ENCODE assay signal across 8 cellular contexts in the genomic region with DNA sequence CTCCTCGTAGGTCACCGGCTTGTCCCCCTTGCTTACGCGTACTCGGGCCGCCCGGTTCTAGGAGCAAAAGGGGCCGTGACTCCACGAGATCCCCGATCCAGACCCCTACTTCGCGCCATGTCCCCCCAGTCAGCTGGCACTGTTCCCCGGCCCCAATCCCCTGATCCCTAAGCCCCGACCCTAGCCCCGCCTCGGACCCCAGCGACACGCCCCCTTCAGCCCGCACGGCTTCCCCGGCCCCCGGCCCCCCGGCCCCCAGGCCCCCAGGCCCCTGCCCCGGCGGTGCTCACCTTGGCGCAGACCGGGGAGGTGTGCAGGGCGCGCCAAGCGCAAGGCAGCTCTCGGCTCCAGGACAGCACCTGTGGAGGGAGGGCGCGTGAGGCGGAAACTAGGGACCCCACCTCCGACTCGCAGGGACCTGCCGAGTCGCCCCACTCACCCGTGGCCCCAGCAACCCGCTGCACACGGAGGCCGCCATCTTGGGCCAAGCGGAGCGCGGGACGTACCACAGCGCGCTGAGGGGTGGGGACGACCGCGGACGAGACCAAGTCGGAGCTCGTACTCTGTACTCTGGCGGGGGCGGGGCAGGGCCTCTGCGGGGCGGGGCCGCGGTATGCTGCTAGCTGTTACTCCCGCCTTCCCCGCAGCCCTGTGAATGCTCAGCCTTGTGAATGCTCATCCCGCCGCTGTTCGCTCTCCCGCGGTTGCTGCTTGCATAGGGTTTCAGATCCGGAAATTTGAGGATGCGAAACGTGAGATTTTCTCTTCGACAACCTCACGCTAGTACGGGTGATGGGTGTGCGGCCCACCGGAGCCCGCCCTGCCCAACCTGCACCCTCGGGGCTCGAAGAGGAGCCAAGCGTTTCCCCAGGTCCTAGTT. TPM values are rescaled to one million over a fixed set of nuclear protein-coding genes. Genes with fewer than 3 reads are reported as not detected.
A peak's percentile ranks its signal among the peaks of the same experiment; 100 is the strongest.
DNase-seq lines count a peak whose midpoint lies in the region; ATAC-seq and TF ChIP-seq lines count a peak whose summit lies in the region.

A gene (minus strand): TSS at position 500 of the 880 bp plus-strand sequence. CDS start 22 bp downstream, at position 478.

- H3K36me3 ChIP-seq in mucosa of rectum (ENCODE audit: control insufficient read depth in 2 of 2, insufficient read depth in 2 of 2, low read length in 2 of 2) = peaks cover 13 to 16% of the 10 kb centered on the region in 2 donors

- TF ChIP-seq POLR2A in erythroblast (IDR thresholded peaks at IDR 0.05; ENCODE audit: low read length) = peak; percentile 44

- H3K27ac Mint-ChIP-seq in activated T-cell treated with anti-CD3 and anti-CD28 coated beads, Interleukin-2, amount 50 U/mL, for 24 hours = peak within 1 kb of the TSS; percentile 95

- H3K9me3 Mint-ChIP-seq in activated T-cell treated with anti-CD3 and anti-CD28 coated beads, Interleukin-2, amount 50 U/mL, for 24 hours = no peaks in the 10 kb centered on the region

- H3K4me3 Mint-ChIP-seq in activated T-cell treated with anti-CD3 and anti-CD28 coated beads, Interleukin-2, amount 50 U/mL, for 24 hours = peak within 1 kb of the TSS; percentile 83

- H3K4me1 Mint-ChIP-seq in activated T-cell treated with anti-CD3 and anti-CD28 coated beads, Interleukin-2, amount 50 U/mL, for 24 hours (ENCODE audit: low read depth) = peaks cover 35% of the 10 kb centered on the region

- no peaks in the 10 kb centered on the region for H3K27me3 ChIP-seq in mucosa of rectum (ENCODE audit: control insufficient read depth in 2 of 2, insufficient read depth in 2 of 2, low read length in 2 of 2)

- H3K36me3 Mint-ChIP-seq in activated T-cell treated with anti-CD3 and anti-CD28 coated beads, Interleukin-2, amount 50 U/mL, for 24 hours (ENCODE audit: low read depth) = peaks cover 41% of the 10 kb centered on the region

- peaks cover 22 to 25% of the 10 kb centered on the region in 2 donors for H3K4me1 ChIP-seq in mucosa of rectum (ENCODE audit: control insufficient read depth in 2 of 2, insufficient read depth in 2 of 2, low read length in 2 of 2)

- peak within 1 kb of the TSS; percentile 82 to 90 for H3K4me3 ChIP-seq in mucosa of rectum (ENCODE audit: low read length in 2 of 2)

- H3K27me3 Mint-ChIP-seq in activated T-cell treated with anti-CD3 and anti-CD28 coated beads, Interleukin-2, amount 50 U/mL, for 24 hours = no peaks in the 10 kb centered on the region

- H3K9me3 ChIP-seq in mucosa of rectum (ENCODE audit: control insufficient read depth in 2 of 2, low read length in 2 of 2) = no peaks in the 10 kb centered on the region

- peak within 1 kb of the TSS; percentile 69 to 75 for H3K9ac ChIP-seq in mucosa of rectum (ENCODE audit: low read depth in 1 of 2, low read length in 2 of 2)

- peak; percentile 95 for ATAC-seq in GM21723 (IDR thresholded peaks at IDR 0.05; ENCODE audit: unreplicated experiment)

- peak; percentile 89 for DNase-seq in DMS53 treated with DMSO at 0.1 percent for 48 hours (lab: John Stamatoyannopoulos, UW; ENCODE audit: unreplicated experiment)
- peak; percentile 75 for DNase-seq in KG1 (lab: John Stamatoyannopoulos, UW)
- peak; percentile 96 for DNase-seq in activated T-cell treated with anti-CD3 and anti-CD28 coated beads, Interleukin-2, amount 50 U/mL, for 24 hours
- DNase-seq in erythroblast (lab: John Stamatoyannopoulos, UW) = peak; percentile 97 to 98
- DNase-seq in stimulated activated CD8-positive, alpha-beta memory T cell treated with anti-CD3 and anti-CD28 coated beads, Interleukin-4, amount 100 ng/mL, for 4 hours (ENCODE audit: low read depth in 2 of 2, low spot score in 1 of 2) = peak; percentile 88 to 91

- H3K27ac ChIP-seq in mucosa of rectum (ENCODE audit: low read depth in 2 of 2, low read length in 2 of 2) = peak within 1 kb of the TSS; percentile 84 to 86

TF ChIP-seq in PFSK-1, 5 proteins besides CTCF, POLR2A, EP300 and RAD21:
- TF ChIP-seq SIN3A (IDR thresholded peaks at IDR 0.05; ENCODE audit: borderline replicate concordance, insufficient read depth, low read length) (no peak), TAF1 (IDR thresholded peaks at IDR 0.05; ENCODE audit: borderline replicate concordance, insufficient read depth, low read length) (peak; percentile 97), POLR2AphosphoS5 (IDR thresholded peaks at IDR 0.05; ENCODE audit: low read depth, low read length) (peak; percentile 90), FOXP2 (optimal IDR thresholded peaks at IDR 0.05; ENCODE audit: borderline replicate concordance, extremely low read depth, extremely low read length, insufficient read depth) (no peak)
- TF ChIP-seq, protein P1, sequence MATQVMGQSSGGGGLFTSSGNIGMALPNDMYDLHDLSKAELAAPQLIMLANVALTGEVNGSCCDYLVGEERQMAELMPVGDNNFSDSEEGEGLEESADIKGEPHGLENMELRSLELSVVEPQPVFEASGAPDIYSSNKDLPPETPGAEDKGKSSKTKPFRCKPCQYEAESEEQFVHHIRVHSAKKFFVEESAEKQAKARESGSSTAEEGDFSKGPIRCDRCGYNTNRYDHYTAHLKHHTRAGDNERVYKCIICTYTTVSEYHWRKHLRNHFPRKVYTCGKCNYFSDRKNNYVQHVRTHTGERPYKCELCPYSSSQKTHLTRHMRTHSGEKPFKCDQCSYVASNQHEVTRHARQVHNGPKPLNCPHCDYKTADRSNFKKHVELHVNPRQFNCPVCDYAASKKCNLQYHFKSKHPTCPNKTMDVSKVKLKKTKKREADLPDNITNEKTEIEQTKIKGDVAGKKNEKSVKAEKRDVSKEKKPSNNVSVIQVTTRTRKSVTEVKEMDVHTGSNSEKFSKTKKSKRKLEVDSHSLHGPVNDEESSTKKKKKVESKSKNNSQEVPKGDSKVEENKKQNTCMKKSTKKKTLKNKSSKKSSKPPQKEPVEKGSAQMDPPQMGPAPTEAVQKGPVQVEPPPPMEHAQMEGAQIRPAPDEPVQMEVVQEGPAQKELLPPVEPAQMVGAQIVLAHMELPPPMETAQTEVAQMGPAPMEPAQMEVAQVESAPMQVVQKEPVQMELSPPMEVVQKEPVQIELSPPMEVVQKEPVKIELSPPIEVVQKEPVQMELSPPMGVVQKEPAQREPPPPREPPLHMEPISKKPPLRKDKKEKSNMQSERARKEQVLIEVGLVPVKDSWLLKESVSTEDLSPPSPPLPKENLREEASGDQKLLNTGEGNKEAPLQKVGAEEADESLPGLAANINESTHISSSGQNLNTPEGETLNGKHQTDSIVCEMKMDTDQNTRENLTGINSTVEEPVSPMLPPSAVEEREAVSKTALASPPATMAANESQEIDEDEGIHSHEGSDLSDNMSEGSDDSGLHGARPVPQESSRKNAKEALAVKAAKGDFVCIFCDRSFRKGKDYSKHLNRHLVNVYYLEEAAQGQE (IDR thresholded peaks at IDR 0.05; ENCODE audit: insufficient read depth in 1 of 2, low read depth in 2 of 2, low read length in 2 of 2) = peak in 1 of 2 experiments; percentile 53; a peak in 1 of 4 replicates

RNA-seq across cellular contexts. Expression of the gene that starts here (rescaled TPM):
- 315 TPM for polyA plus RNA-seq in PFSK-1 (2012; ENCODE audit: insufficient read length, low read depth)

Comparison
In these comparisons a context has a peak if more than half of its experiments do, and no peak if none do; other contexts are left out.
1. Peak in every context shown above with its lines: DNase-seq, ATAC-seq, H3K4me3 ChIP-seq and H3K27ac ChIP-seq.